Comparison of ENCODE assay signal across 8 cellular contexts in the genomic region with DNA sequence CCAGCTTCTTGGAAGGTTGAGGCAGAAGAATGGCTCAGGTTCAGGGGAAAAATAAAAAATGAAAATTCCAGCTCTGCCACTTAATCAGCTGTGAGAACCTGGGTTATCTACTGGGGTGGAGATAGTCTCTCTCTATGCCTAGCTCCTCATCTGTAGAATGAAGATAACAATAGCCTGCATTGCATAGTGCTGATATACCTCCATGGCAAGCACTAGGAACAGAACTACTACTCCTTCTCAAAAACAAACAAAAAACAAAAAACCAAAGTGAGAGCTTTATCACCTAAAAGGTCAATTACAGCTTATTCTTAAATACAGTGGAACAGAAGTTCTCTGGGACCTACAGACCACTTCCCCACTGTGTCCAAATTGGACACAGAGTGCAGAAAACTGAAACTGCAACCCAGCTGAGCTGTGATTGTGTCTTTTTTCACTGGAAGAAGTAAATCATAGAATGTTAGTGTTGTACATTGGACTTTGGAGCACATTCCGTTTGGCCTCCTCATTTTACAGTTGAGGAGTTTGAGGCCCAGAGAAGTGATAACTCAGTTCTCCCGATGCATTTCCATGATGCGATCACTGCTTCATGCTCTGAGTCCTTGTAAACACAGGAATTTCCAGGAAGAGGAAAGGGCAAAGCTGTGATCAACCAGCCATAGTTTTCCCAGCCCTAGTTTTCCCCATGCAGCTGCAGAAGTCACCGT. TPM values are rescaled to one million over a fixed set of nuclear protein-coding genes. Genes with fewer than 3 reads are reported as not detected.
DNase-seq lines count a peak whose midpoint lies in the region; ATAC-seq and TF ChIP-seq lines count a peak whose summit lies in the region.

No MANE protein-coding gene starts in this region.

- ATAC-seq in GM18870 (IDR thresholded peaks at IDR 0.05; ENCODE audit: unreplicated experiment) (peak; percentile 27), HG03159 (IDR thresholded peaks at IDR 0.05; ENCODE audit: unreplicated experiment) (peak; percentile 33), omental fat pad (ENCODE audit: low FRiP score) (peak; percentile 34)

- in situ Hi-C loops in GM13977 (cut with MboI; ENCODE audit: low pct_unique_long_range_greater_than_20kb, low sequenced_read_pairs, unreplicated experiment): no loop called here

- no peak for TF ChIP-seq POLR2A in breast epithelium (IDR thresholded peaks at IDR 0.05)

- H3K4me3 ChIP-seq in breast epithelium: peak overlapping the region in 2 of 3 donors; percentile 36 to 53

- no peaks in the 10 kb centered on the region for H3K9me3 ChIP-seq in breast epithelium

- no peaks in the 10 kb centered on the region for H3K36me3 ChIP-seq in breast epithelium

- DNase-seq in breast epithelium (ENCODE audit: low spot score in 2 of 2) (no peak), omental fat pad (ENCODE audit: low spot score) (no peak), NCI-H146 treated with DMSO at 0.1 percent for 48 hours (lab: John Stamatoyannopoulos, UW; ENCODE audit: unreplicated experiment) (no peak), NCI-H1092 (lab: John Stamatoyannopoulos, UW) (no peak), GM13977 (ENCODE audit: low spot score) (no peak), cerebellar nuclear complex (lab: John Stamatoyannopoulos, UW) (no peak)

- no peaks in the 10 kb centered on the region for H3K4me1 ChIP-seq in breast epithelium

- H3K27ac ChIP-seq in breast epithelium: no peak overlapping the region

- intact Hi-C loops in breast epithelium (cut with DNase I; ENCODE audit: low total_unique reads): no loop called here

- no peaks in the 10 kb centered on the region for H3K27me3 ChIP-seq in breast epithelium

- TF ChIP-seq CTCF in breast epithelium (IDR thresholded peaks at IDR 0.05) (no peak), omental fat pad (IDR thresholded peaks at IDR 0.05) (no peak), GM13977 (IDR thresholded peaks at IDR 0.05; ENCODE audit: extremely low read depth, insufficient read depth, missing control alignments) (no peak)

RNA-seq across cellular contexts. Expression of gene MTFR2, which starts 23.3 kb away (rescaled TPM):
- total RNA-seq in breast epithelium (1 to 10 TPM in 1 of 3 donors, under 1 TPM in 2; 0.66 to 2.7 (median 0.73) TPM), omental fat pad (1 to 10 TPM in 2 of 4 donors, under 1 TPM in 1, not detected in 1; 0.63 to 4.2 (median 2.5) TPM)
